Comparison of ENCODE assay signal across 21 cellular contexts in the genomic region with DNA sequence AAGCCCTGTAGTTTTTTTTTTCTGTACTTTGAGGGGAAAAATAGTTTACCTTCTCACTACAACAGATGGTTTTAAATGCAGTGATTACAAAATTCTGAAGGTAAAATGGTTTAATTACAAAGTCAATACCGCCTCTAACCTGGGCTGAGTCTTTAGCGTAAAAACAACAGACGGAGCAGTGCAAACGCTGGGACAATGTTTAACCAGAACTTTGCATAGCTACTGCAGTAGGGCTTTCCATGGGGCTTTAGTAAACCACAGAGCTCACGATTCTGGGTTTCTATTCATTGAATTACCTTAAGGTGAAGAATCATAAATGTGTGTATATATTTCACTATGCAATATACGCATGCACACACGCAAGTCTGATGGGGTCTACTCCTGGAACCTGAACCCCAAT.
DNase-seq lines count a peak whose midpoint lies in the region; ATAC-seq and TF ChIP-seq lines count a peak whose summit lies in the region.
"Had no signal": no experiment of that assay in that cellular context is flagged by ENCODE, and none has a peak within 500 bp of the region (broad histone marks: within the 10 kb centered on the region; RNA-seq: fewer than 3 reads in every experiment).

No MANE protein-coding gene starts in this region.

- TF ChIP-seq CTCF in WTC11 (IDR thresholded peaks at IDR 0.05) (no peak), right lobe of liver (IDR thresholded peaks at IDR 0.05) (no peak)

- H3K4me3 Mint-ChIP-seq in WTC11, result no peak overlapping the region
- no peak overlapping the region for H3K4me3 Mint-ChIP-seq in activated T-cell treated with anti-CD3 and anti-CD28 coated beads, Interleukin-2, amount 50 U/mL, for 72 hours
- H3K4me3 Mint-ChIP-seq: CD14-positive monocyte, mesothelial cell of epicardium, T-cell had no signal

- H3K36me3 Mint-ChIP-seq in WTC11, result no peaks in the 10 kb centered on the region
- no peaks in the 10 kb centered on the region for H3K36me3 Mint-ChIP-seq in activated T-cell treated with anti-CD3 and anti-CD28 coated beads, Interleukin-2, amount 50 U/mL, for 72 hours (ENCODE audit: insufficient read depth in 2 of 2)
- H3K36me3 Mint-ChIP-seq: CD14-positive monocyte, mesothelial cell of epicardium, T-cell had no signal

- DNase-seq in DMS53 (lab: John Stamatoyannopoulos, UW) (peak; percentile 79), WTC11 (ENCODE audit: low spot score) (no peak), right lobe of liver (peak in 2 of 3 donors; percentile 16 to 73), kidney glomerular epithelial cell (lab: John Stamatoyannopoulos, UW) (no peak), cerebellar nuclear complex (lab: John Stamatoyannopoulos, UW) (no peak)
- no peak for DNase-seq in activated T-cell treated with anti-CD3 and anti-CD28 coated beads, Interleukin-2, amount 50 U/mL, for 72 hours
- DNase-seq: amniotic stem cell; dorsolateral prefrontal cortex; foreskin melanocyte; GM23248; NCI-H446; OCI-M1; Right ventricle myocardium superior; spleen; stimulated activated CD4-positive, alpha-beta T cell treated with anti-CD3 and anti-CD28 coated beads, Interleukin-4, amount 100 ng/mL, for 4 hours; T-cell had no signal

- intact Hi-C loops in right lobe of liver (cut with DNase I), result no loop called here

- 30% methylated on average over 7 of the region's 7 CpGs for WGBS in right lobe of liver (ENCODE audit: insufficient coverage, low coverage, low lambda C conversion rate, missing lambda C conversion rate)

- CTCF ChIA-PET in WTC11 (lab: Charles Lee), result no interaction called here

- no peaks in the 10 kb centered on the region for H3K36me3 ChIP-seq in right lobe of liver
- H3K36me3 ChIP-seq: cardiac muscle cell, spleen had no signal

- H3K27me3 ChIP-seq in right lobe of liver, result no peaks in the 10 kb centered on the region
- H3K27me3 ChIP-seq: cardiac muscle cell, dorsolateral prefrontal cortex, spleen had no signal

- peak overlapping the region in 2 of 3 donors; percentile 58 to 72 for H3K27ac ChIP-seq in right lobe of liver
- H3K27ac ChIP-seq: cardiac muscle cell, dorsolateral prefrontal cortex, GM23248, spleen had no signal

- H3K27me3 Mint-ChIP-seq in WTC11 (ENCODE audit: low read depth), result no peaks in the 10 kb centered on the region
- no peaks in the 10 kb centered on the region for H3K27me3 Mint-ChIP-seq in activated T-cell treated with anti-CD3 and anti-CD28 coated beads, Interleukin-2, amount 50 U/mL, for 72 hours (ENCODE audit: low read depth)

- POLR2A ChIA-PET in WTC11 (lab: Charles Lee), result no interaction called here

- H3K4me3 ChIP-seq in right lobe of liver, result peak overlapping the region in 2 of 3 donors; percentile 11 to 19
- H3K4me3 ChIP-seq: cardiac muscle cell, dorsolateral prefrontal cortex, GM23248, spleen had no signal

- H3K9me3 ChIP-seq in right lobe of liver, result no peaks in the 10 kb centered on the region
- H3K9me3 ChIP-seq: spleen had no signal

- TF ChIP-seq POLR2A in right lobe of liver (IDR thresholded peaks at IDR 0.05), result no peak

- H3K4me1 ChIP-seq in right lobe of liver, result peaks cover 0 to 16% (median 3%) of the 10 kb centered on the region in 4 donors
- H3K4me1 ChIP-seq: spleen had no signal

- no peaks in the 10 kb centered on the region for H3K9me3 Mint-ChIP-seq in WTC11
- no peaks in the 10 kb centered on the region for H3K9me3 Mint-ChIP-seq in activated T-cell treated with anti-CD3 and anti-CD28 coated beads, Interleukin-2, amount 50 U/mL, for 72 hours
- H3K9me3 Mint-ChIP-seq: CD14-positive monocyte, mesothelial cell of epicardium, T-cell had no signal

- ATAC-seq in HG03342 (IDR thresholded peaks at IDR 0.05; ENCODE audit: unreplicated experiment), result peak; percentile 67
- peak; percentile 55 for ATAC-seq in WTC11
- peak; percentile 98 to 99 (median 98) for ATAC-seq in right lobe of liver
- no peak for ATAC-seq in HG03521 (IDR thresholded peaks at IDR 0.05; ENCODE audit: unreplicated experiment)
- no peak for ATAC-seq in activated T-cell treated with anti-CD3 and anti-CD28 coated beads, Interleukin-2, amount 50 U/mL, for 72 hours (replicated peaks in 1 of 2)
- ATAC-seq: T-cell had no signal

- peaks cover 13% of the 10 kb centered on the region for H3K4me1 Mint-ChIP-seq in WTC11
- H3K4me1 Mint-ChIP-seq in activated T-cell treated with anti-CD3 and anti-CD28 coated beads, Interleukin-2, amount 50 U/mL, for 72 hours (ENCODE audit: low read depth), result no peaks in the 10 kb centered on the region
- H3K4me1 Mint-ChIP-seq: CD14-positive monocyte, T-cell had no signal

- H3K27ac Mint-ChIP-seq in WTC11, result no peak overlapping the region
- no peak overlapping the region for H3K27ac Mint-ChIP-seq in activated T-cell treated with anti-CD3 and anti-CD28 coated beads, Interleukin-2, amount 50 U/mL, for 72 hours
- H3K27ac Mint-ChIP-seq: CD14-positive monocyte, mesothelial cell of epicardium, T-cell had no signal

TF ChIP-seq in WTC11, 78 proteins besides CTCF, POLR2A, EP300 and RAD21:
- TF ChIP-seq GABPB1 (CRISPR knock-in tag; IDR thresholded peaks at IDR 0.05), result no peak

Comparison
In these comparisons a context has a peak if more than half of its experiments do, and no peak if none do; other contexts are left out.
1. DNase-seq: peak in DMS53 (single experiment) and right lobe of liver (2 of 3); none in WTC11 (single experiment), kidney glomerular epithelial cell (single experiment), cerebellar nuclear complex (0 of 2) and activated T-cell treated with anti-CD3 and anti-CD28 coated beads, Interleukin-2, amount 50 U/mL, for 72 hours (0 of 2).
2. ATAC-seq: peak in HG03342 (single experiment), WTC11 (single experiment) and right lobe of liver (4 of 4); none in HG03521 (single experiment) and activated T-cell treated with anti-CD3 and anti-CD28 coated beads, Interleukin-2, amount 50 U/mL, for 72 hours (0 of 2).